Comparison of ENCODE assay signal across 8 cellular contexts in genomic region chr3:5011555-5012256, GRCh38. TPM values are rescaled to one million over a fixed set of nuclear protein-coding genes. Genes with fewer than 3 reads are reported as not detected.
DNase-seq lines count a peak whose midpoint lies in the region; ATAC-seq, FAIRE-seq and TF ChIP-seq lines count a peak whose summit lies in the region.

No MANE protein-coding gene starts in this region.

- no peaks in the 10 kb centered on the region for H3K27me3 ChIP-seq in BLaER1 treated with 17β-estradiol and CSF1 and Interleukin-3, amounts not matched to agents 10 nM and 100 nM
- no peaks in the 10 kb centered on the region for H3K27me3 ChIP-seq in adrenal gland

- TF ChIP-seq CTCF in adrenal gland (IDR thresholded peaks at IDR 0.05): no peak

- FAIRE-seq in frontal cortex (lab: Jason Lieb, UNC): no peak

- intact Hi-C loops in adrenal gland (cut with DNase I): no loop called here

- ATAC-seq in GM19043 (IDR thresholded peaks at IDR 0.05; ENCODE audit: low read depth, unreplicated experiment) (peak; percentile 49), HG03108 (IDR thresholded peaks at IDR 0.05; ENCODE audit: unreplicated experiment) (peak; percentile 46)
- ATAC-seq in activated CD8-positive, alpha-beta T cell treated with anti-CD3 and anti-CD28 coated beads, Interleukin-2, amount 10 ng/mL, durations not matched to agents 7 days and 5 days: peak; percentile 50

- WGBS in adrenal gland, 4 donors: 51 to 71% (median 67%) methylated on average over 14 of the region's 14 CpGs

- H3K4me2 ChIP-seq in BLaER1 treated with 17β-estradiol and CSF1 and Interleukin-3, amounts not matched to agents 10 nM and 100 nM: peak overlapping the region; percentile 78 to 94 (median 92)

- H3K9me3 ChIP-seq in BLaER1 treated with 17β-estradiol and CSF1 and Interleukin-3, amounts not matched to agents 10 nM and 100 nM (replicated peaks in 1 of 11): no peaks in the 10 kb centered on the region
- H3K9me3 ChIP-seq in adrenal gland (replicated peaks in 1 of 3): no peaks in the 10 kb centered on the region

- peak overlapping the region; percentile 72 for H3K4me3 Mint-ChIP-seq in activated CD8-positive, alpha-beta T cell treated with anti-CD3 and anti-CD28 coated beads, Interleukin-2, amount 10 ng/mL, durations not matched to agents 7 days and 5 days

- POLR2A ChIA-PET in activated CD8-positive, alpha-beta T cell treated with anti-CD3 and anti-CD28 coated beads, Interleukin-2, amount 10 ng/mL, durations not matched to agents 7 days and 5 days (lab: Charles Lee): interaction anchor here (0.6 to 24.9 kb wide), 13 partner anchors 10 to 300 kb away, joined by 3 to 450 read pairs (median 3); partner anchors contain the start of gene BHLHE40

- CTCF ChIA-PET in activated CD8-positive, alpha-beta T cell treated with anti-CD3 and anti-CD28 coated beads, Interleukin-2, amount 10 ng/mL, durations not matched to agents 7 days and 5 days (lab: Charles Lee): interaction anchor here (0.6 to 4.5 kb wide), 19 partner anchors 10 to 300 kb away, joined by 3 to 40 read pairs (median 4); partner anchors contain the start of gene BHLHE40

- no peaks in the 10 kb centered on the region for H3K27me3 Mint-ChIP-seq in activated CD8-positive, alpha-beta T cell treated with anti-CD3 and anti-CD28 coated beads, Interleukin-2, amount 10 ng/mL, durations not matched to agents 7 days and 5 days (ENCODE audit: low read depth)

- TF ChIP-seq POLR2A in adrenal gland (IDR thresholded peaks at IDR 0.05): no peak

- peaks cover 0 to 9% (median 0%) of the 10 kb centered on the region in 11 experiments; a peak in 4 of 22 replicates for H4K20me1 ChIP-seq in BLaER1 treated with 17β-estradiol and CSF1 and Interleukin-3, amounts not matched to agents 10 nM and 100 nM

- H3K9ac ChIP-seq in BLaER1 treated with 17β-estradiol and CSF1 and Interleukin-3, amounts not matched to agents 10 nM and 100 nM: peak overlapping the region; percentile 20 to 72 (median 62); a peak in 20 of 22 replicates

- H3K27ac ChIP-seq in BLaER1 treated with 17β-estradiol and CSF1 and Interleukin-3, amounts not matched to agents 10 nM and 100 nM: peak overlapping the region; percentile 45 to 86 (median 75); a peak in 21 of 22 replicates
- H3K27ac ChIP-seq in adrenal gland: no peak overlapping the region

- peak overlapping the region in 7 of 10 experiments; percentile 3 to 53 (median 35); a peak in 7 of 20 replicates for H3K4me3 ChIP-seq in BLaER1 treated with 17β-estradiol and CSF1 and Interleukin-3, amounts not matched to agents 10 nM and 100 nM
- H3K4me3 ChIP-seq in adrenal gland: no peak overlapping the region

- H3K36me3 ChIP-seq in BLaER1 treated with 17β-estradiol and CSF1 and Interleukin-3, amounts not matched to agents 10 nM and 100 nM: no peaks in the 10 kb centered on the region
- no peaks in the 10 kb centered on the region for H3K36me3 ChIP-seq in adrenal gland (replicated peaks in 1 of 2)

- H3K4me1 Mint-ChIP-seq in activated CD8-positive, alpha-beta T cell treated with anti-CD3 and anti-CD28 coated beads, Interleukin-2, amount 10 ng/mL, durations not matched to agents 7 days and 5 days (ENCODE audit: low read depth): peaks cover 97% of the 10 kb centered on the region

- peaks cover 82 to 100% (median 99%) of the 10 kb centered on the region in 10 experiments for H3K4me1 ChIP-seq in BLaER1 treated with 17β-estradiol and CSF1 and Interleukin-3, amounts not matched to agents 10 nM and 100 nM
- peaks cover 0 to 10% of the 10 kb centered on the region in 2 donors for H3K4me1 ChIP-seq in adrenal gland (replicated peaks in 1 of 2)

- H3K9me3 Mint-ChIP-seq in activated CD8-positive, alpha-beta T cell treated with anti-CD3 and anti-CD28 coated beads, Interleukin-2, amount 10 ng/mL, durations not matched to agents 7 days and 5 days (ENCODE audit: insufficient read depth): no peaks in the 10 kb centered on the region

- peaks cover 6% of the 10 kb centered on the region for H3K36me3 Mint-ChIP-seq in activated CD8-positive, alpha-beta T cell treated with anti-CD3 and anti-CD28 coated beads, Interleukin-2, amount 10 ng/mL, durations not matched to agents 7 days and 5 days (ENCODE audit: low read depth)

- peak; percentile 67 for DNase-seq in activated CD8-positive, alpha-beta T cell treated with anti-CD3 and anti-CD28 coated beads, Interleukin-2, amount 10 ng/mL, durations not matched to agents 7 days and 5 days
- no peak for DNase-seq in frontal cortex (ENCODE audit: low spot score in 2 of 2)
- DNase-seq in adrenal gland: no peak
- DNase-seq in HCEC 1CT: no peak
- DNase-seq in HK-2 (ENCODE audit: unreplicated experiment): no peak

- H3K27ac Mint-ChIP-seq in activated CD8-positive, alpha-beta T cell treated with anti-CD3 and anti-CD28 coated beads, Interleukin-2, amount 10 ng/mL, durations not matched to agents 7 days and 5 days: peak overlapping the region; percentile 94

RNA-seq across cellular contexts. Expression of gene BHLHE40, which starts 32.5 kb away (rescaled TPM):
- total RNA-seq in activated CD8-positive, alpha-beta T cell treated with anti-CD3 and anti-CD28 coated beads, Interleukin-2, amount 10 ng/mL, durations not matched to agents 7 days and 5 days: 100 to 1,000 TPM; 209 to 219 TPM
- total RNA-seq in frontal cortex (2.9 TPM), adrenal gland (100 to 1,000 TPM in 4 of 8 donors, 10 to 100 TPM in 4; 57.2 to 224 (median 118) TPM)
- 10 to 100 TPM; 19.1 to 50.2 (median 49.8) TPM for polyA plus RNA-seq in adrenal gland

Comparison
In these comparisons a context has a peak if more than half of its experiments do, and no peak if none do; other contexts are left out.
1. H3K27ac ChIP-seq: peak in BLaER1 treated with 17β-estradiol and CSF1 and Interleukin-3, amounts not matched to agents 10 nM and 100 nM (11 of 11); none in adrenal gland (0 of 5).
2. H3K4me3 ChIP-seq: peak in BLaER1 treated with 17β-estradiol and CSF1 and Interleukin-3, amounts not matched to agents 10 nM and 100 nM (7 of 10); none in adrenal gland (0 of 4).
3. RNA of gene BHLHE40, which starts 32.5 kb away (total RNA-seq): 209 to 219 TPM in activated CD8-positive, alpha-beta T cell treated with anti-CD3 and anti-CD28 coated beads, Interleukin-2, amount 10 ng/mL, durations not matched to agents 7 days and 5 days and 57.2 to 224 TPM in adrenal gland; 2.9 TPM in frontal cortex (single experiment); every median in the first group is over 10 times any median in the second.
4. Peak in every context shown above with its lines, with median percentiles within 50 percentile points of each other: ATAC-seq.